Comparison of ENCODE assay signal across 27 cellular contexts in the genomic region with DNA sequence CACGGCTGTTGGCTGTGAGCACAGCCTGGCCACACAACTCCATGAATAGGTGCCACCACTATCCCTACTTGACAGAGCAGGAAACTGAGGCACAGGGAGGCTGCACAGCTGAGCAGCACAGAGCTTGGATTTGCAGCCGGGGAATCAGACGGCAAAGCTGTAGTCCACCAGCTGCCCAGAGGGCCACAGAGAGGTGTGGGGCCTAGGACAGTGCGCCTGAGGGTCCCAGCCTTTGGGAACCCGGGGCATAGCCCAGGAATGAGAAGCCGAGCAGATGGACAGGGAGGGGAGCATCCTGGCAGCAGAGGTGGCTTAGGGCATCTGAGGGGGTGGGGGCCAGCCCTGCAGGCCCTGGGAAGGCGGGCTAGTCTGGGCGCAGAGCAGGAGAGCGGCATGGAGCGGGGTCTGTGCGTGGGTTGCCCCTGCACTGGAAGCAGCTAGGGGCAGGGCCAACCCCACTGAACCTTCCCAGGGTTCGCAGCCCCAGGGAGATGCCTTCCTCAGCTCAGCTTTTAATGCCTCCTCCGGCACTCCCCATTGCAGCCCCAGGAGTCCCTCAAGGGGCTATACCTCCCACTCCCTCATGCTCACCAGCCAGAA. TPM values are rescaled to one million over a fixed set of nuclear protein-coding genes. Genes with fewer than 3 reads are reported as not detected.
DNase-seq lines count a peak whose midpoint lies in the region; ATAC-seq and TF ChIP-seq lines count a peak whose summit lies in the region.
"Had no signal": no experiment of that assay in that cellular context is flagged by ENCODE, and none has a peak within 500 bp of the region (broad histone marks: within the 10 kb centered on the region; RNA-seq: fewer than 3 reads in every experiment).

No MANE protein-coding gene starts in this region.

- no peak overlapping the region for H3K23ac ChIP-seq in H9 (ENCODE audit: insufficient read length, low read depth, low read length)
- peak overlapping the region; percentile 96 for H3K23ac ChIP-seq in mesendoderm (ENCODE audit: low read length)

- H3K4me1 Mint-ChIP-seq in H9 = peaks cover 57 to 65% of the 10 kb centered on the region in 2 experiments

- in situ Hi-C loops in GM13976 (cut with MboI; ENCODE audit: low sequenced_read_pairs, unreplicated experiment) = no loop called here

- H2BK120ac ChIP-seq in H9 (ENCODE audit: low read depth, low read length, poor library complexity, severe bottlenecking) (no peak overlapping the region), mesendoderm (ENCODE audit: low read depth, low read length) (no peak overlapping the region)

- H3K9me3 ChIP-seq in H9 (ENCODE audit: control insufficient read depth, low read depth, low read length) (no peaks in the 10 kb centered on the region), skeletal muscle tissue (ENCODE audit: control insufficient read depth in 3 of 3, low read length in 3 of 3) (no peaks in the 10 kb centered on the region)
- H3K9me3 ChIP-seq: HAP-1, testis had no signal

- no CpG with 5 or more reads among the region's 13 CpGs for WGBS in H9 (ENCODE audit: extremely low coverage, insufficient read length, low lambda C conversion rate)
- no CpG with 5 or more reads among the region's 13 CpGs for WGBS in mesendoderm (ENCODE audit: extremely low coverage, insufficient coverage, low lambda C conversion rate)

- ATAC-seq in Right ventricle myocardium superior (ENCODE audit: poor library complexity) = no peak
- ATAC-seq: activated naive CD4-positive, alpha-beta T cell treated with anti-CD3 and anti-CD28 coated beads, Interleukin-2, amount 50 U/mL, for 72 hours; natural killer cell treated with Interleukin-12 subunit alpha and Interleukin-12 subunit beta and Interleukin-15 and Interleukin-18, amount 100 ng/mL, for 72 hours had no signal

- H3T11ph ChIP-seq in H9 (ENCODE audit: low read length) = no peak overlapping the region

- H3K4me3 ChIP-seq in mesendoderm (ENCODE audit: low read length) (no peak overlapping the region), skeletal muscle tissue (ENCODE audit: low read length in 3 of 3) (no peak overlapping the region)
- H3K4me3 ChIP-seq: HAP-1, K562, SK-N-MC, testis had no signal

- no peak overlapping the region for H3K4me2 ChIP-seq in H9 (ENCODE audit: insufficient read depth, insufficient read length, low read length)
- H3K4me2 ChIP-seq in mesendoderm (ENCODE audit: low read length) = no peak overlapping the region

- intact Hi-C loops in Right ventricle myocardium superior (cut with DNase I) = loop anchor here (10.0 kb wide), 1 partner anchor 54 kb away; no protein-coding TSS in a partner anchor

- peak overlapping the region in 1 of 3 experiments; percentile 53; a peak in 3 of 7 replicates for H3K27ac Mint-ChIP-seq in H9
- H3K27ac Mint-ChIP-seq: activated CD4-positive, alpha-beta memory T cell treated with anti-CD3 and anti-CD28 coated beads for 36 hours; activated T-helper 2 cell treated with anti-CD3 and anti-CD28 coated beads, Interferon-gamma antibody, Interleukin-2, Interleukin-4, amounts not matched to agents 10 μg/mL and 5 μg/mL and 100 μg/mL, durations not matched to agents 14 hours and 24 hours and 36 hours; dendritic cell treated with granulocyte-macrophage colony-stimulating factor and Interleukin-4, amounts not matched to agents 40 ng/mL and 50 ng/mL, for 4 days; natural killer cell treated with Interleukin-12 subunit alpha and Interleukin-12 subunit beta and Interleukin-15 and Interleukin-18, amount 100 ng/mL, for 72 hours; T-helper 1 cell treated with Interleukin-12 subunit alpha and Interleukin-12 subunit beta and Interleukin-4 antibody, amounts not matched to agents 30 μg/mL and 1 μg/mL, for 36 hours had no signal

- H2AK5ac ChIP-seq in H9 (ENCODE audit: insufficient read length, low read length) (no peak overlapping the region), mesendoderm (ENCODE audit: low read length) (peak overlapping the region; percentile 89)

- no peaks in the 10 kb centered on the region for H3K23me2 ChIP-seq in H9 (ENCODE audit: insufficient read length, low read depth, low read length, poor library complexity, severe bottlenecking)

- no peak overlapping the region for H4K8ac ChIP-seq in H9 (replicated peaks; ENCODE audit: insufficient read length, low read depth, low read length)
- no peak overlapping the region for H4K8ac ChIP-seq in mesendoderm (ENCODE audit: low read depth, low read length)

- H2BK5ac ChIP-seq in H9 (ENCODE audit: insufficient read length, low read length) (no peak overlapping the region), mesendoderm (ENCODE audit: low read length) (no peak overlapping the region)

- no peak overlapping the region for H3K27ac ChIP-seq in H9 (ENCODE audit: insufficient read length, low read depth, low read length)
- H3K27ac ChIP-seq in mesendoderm (ENCODE audit: low read depth, low read length) = no peak overlapping the region
- H3K27ac ChIP-seq in skeletal muscle tissue (ENCODE audit: low read depth, low read length) = peak overlapping the region; percentile 84
- H3K27ac ChIP-seq: SK-N-MC had no signal

- H3K36me3 ChIP-seq in mesendoderm (ENCODE audit: control insufficient read depth, insufficient read depth, low read length) (no peaks in the 10 kb centered on the region), skeletal muscle tissue (ENCODE audit: control insufficient read depth in 3 of 3, insufficient read depth in 3 of 3, low read length in 3 of 3) (no peaks in the 10 kb centered on the region)
- H3K36me3 ChIP-seq: HAP-1 had no signal

- TF ChIP-seq CTCF in H9 (conservative IDR thresholded peaks at IDR 0.05) (no peak), GM13976 (IDR thresholded peaks at IDR 0.05; ENCODE audit: borderline replicate concordance, control extremely low read depth, extremely low read depth, insufficient read depth, missing control alignments) (no peak)

- H4K5ac ChIP-seq in H9 (ENCODE audit: insufficient read length, low read depth, low read length) (no peak overlapping the region), mesendoderm (ENCODE audit: low read length) (no peak overlapping the region)

- DNase-seq in H9 = no peak
- peak; percentile 28 for DNase-seq in Right ventricle myocardium superior
- no peak for DNase-seq in mesendoderm
- no peak for DNase-seq in GM13976 (ENCODE audit: low spot score)
- DNase-seq in NCI-H82 (lab: John Stamatoyannopoulos, UW) = no peak
- DNase-seq in activated CD8-positive, alpha-beta memory T cell treated with anti-CD3 and anti-CD28 coated beads, Interleukin-2, amount 50 U/mL, for 4 hours = no peak
- no peak for DNase-seq in COR-L47 (lab: John Stamatoyannopoulos, UW)
- DNase-seq: activated CD4-positive, alpha-beta memory T cell treated with anti-CD3 and anti-CD28 coated beads for 36 hours; activated CD4-positive, CD25-positive, alpha-beta regulatory T cell treated with anti-CD3 and anti-CD28 coated beads, Interleukin-2, amount 50 U/mL, for 72 hours; DMS79; GF-D8; NCI-H1105 treated with DMSO at 0.1 percent for 48 hours; NCI-H1930; NCI-H226; RPMI8226; stimulated activated CD4-positive, alpha-beta T cell treated with anti-CD3 and anti-CD28 coated beads, Interleukin-15, amount 100 ng/mL, for 24 hours; stimulated activated naive CD4-positive, alpha-beta T cell; testis had no signal

- H3K4me1 ChIP-seq in H9 (ENCODE audit: insufficient read depth, low read length) (0 out of 2 replicates have a peak, but pooled peaks cover 2% of the 10 kb centered on the region), mesendoderm (ENCODE audit: control insufficient read depth, low read depth, low read length) (peaks cover 9% of the 10 kb centered on the region), skeletal muscle tissue (ENCODE audit: control insufficient read depth in 3 of 3, insufficient read depth in 3 of 3, low read length in 3 of 3) (peaks cover 28 to 40% (median 39%) of the 10 kb centered on the region in 3 donors)
- H3K4me1 ChIP-seq: testis had no signal

- H2BK20ac ChIP-seq in H9 (ENCODE audit: low read depth, low read length, poor library complexity, severe bottlenecking) = no peak overlapping the region

- no peaks in the 10 kb centered on the region for H3K36me3 Mint-ChIP-seq in H9 (ENCODE audit: insufficient read depth in 1 of 3, low read depth in 3 of 3)
- H3K36me3 Mint-ChIP-seq: activated CD4-positive, alpha-beta memory T cell treated with anti-CD3 and anti-CD28 coated beads for 36 hours; activated naive CD4-positive, alpha-beta T cell treated with anti-CD3 and anti-CD28 coated beads, Interleukin-2, amount 50 U/mL, for 72 hours; natural killer cell treated with Interleukin-12 subunit alpha and Interleukin-12 subunit beta and Interleukin-15 and Interleukin-18, amount 100 ng/mL, for 72 hours had no signal

- no peak overlapping the region for H2AFZ ChIP-seq in H9 (ENCODE audit: low read length)

- H4K20me1 ChIP-seq in H9 (ENCODE audit: control insufficient read depth, insufficient read depth, insufficient read length) = no peaks in the 10 kb centered on the region

- H3K9me3 Mint-ChIP-seq in H9 = no peaks in the 10 kb centered on the region
- H3K9me3 Mint-ChIP-seq: activated CD4-positive, alpha-beta memory T cell treated with anti-CD3 and anti-CD28 coated beads for 36 hours; activated naive CD4-positive, alpha-beta T cell treated with anti-CD3 and anti-CD28 coated beads, Interleukin-2, amount 50 U/mL, for 72 hours; activated T-helper 2 cell treated with anti-CD3 and anti-CD28 coated beads, Interferon-gamma antibody, Interleukin-2, Interleukin-4, amounts not matched to agents 10 μg/mL and 5 μg/mL and 100 μg/mL, durations not matched to agents 14 hours and 24 hours and 36 hours; dendritic cell treated with granulocyte-macrophage colony-stimulating factor and Interleukin-4, amounts not matched to agents 40 ng/mL and 50 ng/mL, for 4 days; natural killer cell treated with Interleukin-12 subunit alpha and Interleukin-12 subunit beta and Interleukin-15 and Interleukin-18, amount 100 ng/mL, for 72 hours; T-helper 1 cell treated with Interleukin-12 subunit alpha and Interleukin-12 subunit beta and Interleukin-4 antibody, amounts not matched to agents 30 μg/mL and 1 μg/mL, for 36 hours had no signal

- no peaks in the 10 kb centered on the region; the same call in none of the 2 replicates for H3K27me3 Mint-ChIP-seq in H9 (ENCODE audit: low read depth)

- no peak overlapping the region for H3K4me3 Mint-ChIP-seq in H9
- H3K4me3 Mint-ChIP-seq: activated CD4-positive, alpha-beta memory T cell treated with anti-CD3 and anti-CD28 coated beads for 36 hours; dendritic cell treated with granulocyte-macrophage colony-stimulating factor and Interleukin-4, amounts not matched to agents 40 ng/mL and 50 ng/mL, for 4 days; natural killer cell treated with Interleukin-12 subunit alpha and Interleukin-12 subunit beta and Interleukin-15 and Interleukin-18, amount 100 ng/mL, for 72 hours; T-helper 1 cell treated with Interleukin-12 subunit alpha and Interleukin-12 subunit beta and Interleukin-4 antibody, amounts not matched to agents 30 μg/mL and 1 μg/mL, for 36 hours had no signal

- H3K4ac ChIP-seq in H9 (ENCODE audit: low read depth, low read length) (no peak overlapping the region), mesendoderm (ENCODE audit: low read depth, low read length) (no peak overlapping the region)

- no peak overlapping the region for H2BK12ac ChIP-seq in H9 (ENCODE audit: insufficient read length, low read depth, low read length)

- no peak overlapping the region for H3K56ac ChIP-seq in H9 (ENCODE audit: insufficient read length, low read depth, low read length)
- peak overlapping the region; percentile 58 for H3K56ac ChIP-seq in mesendoderm (ENCODE audit: low read length)

- 0 out of 2 replicates have a peak overlapping the region, but pooled peaks have one; percentile 27 for H3K14ac ChIP-seq in H9 (ENCODE audit: insufficient read depth, low read length)

- no peak overlapping the region for H3K18ac ChIP-seq in H9 (ENCODE audit: insufficient read length, low read depth, low read length)
- peak overlapping the region; percentile 15 for H3K18ac ChIP-seq in mesendoderm (ENCODE audit: low read length)

- no peak overlapping the region for H4K91ac ChIP-seq in H9 (ENCODE audit: insufficient read length, low read depth, low read length)

- H2BK15ac ChIP-seq in H9 (ENCODE audit: low read depth, low read length) (no peak overlapping the region), mesendoderm (replicated peaks; ENCODE audit: low read depth) (no peak overlapping the region)

- no peaks in the 10 kb centered on the region for H3K27me3 ChIP-seq in H9 (ENCODE audit: insufficient read depth, low read length)
- no peaks in the 10 kb centered on the region for H3K27me3 ChIP-seq in mesendoderm (ENCODE audit: insufficient read depth, low read length, poor library complexity)
- peaks cover 0 to 12% (median 2%) of the 10 kb centered on the region in 3 donors for H3K27me3 ChIP-seq in skeletal muscle tissue (ENCODE audit: control insufficient read depth in 3 of 3, insufficient read depth in 3 of 3, low read length in 3 of 3)
- H3K27me3 ChIP-seq: testis had no signal

- no peaks in the 10 kb centered on the region for H3K79me1 ChIP-seq in H9 (ENCODE audit: insufficient read depth, low read depth, low read length, poor library complexity, severe bottlenecking)
- H3K79me1 ChIP-seq in mesendoderm (ENCODE audit: low read length) = no peaks in the 10 kb centered on the region

- H3K9ac ChIP-seq in H9 (ENCODE audit: extremely low read depth, insufficient read length, low read length) (no peak overlapping the region), mesendoderm (ENCODE audit: low read length) (no peak overlapping the region), skeletal muscle tissue (ENCODE audit: low read depth in 1 of 3, low read length in 3 of 3) (no peak overlapping the region)

- H3K79me2 ChIP-seq in H9 (ENCODE audit: insufficient read depth, low read length) (no peaks in the 10 kb centered on the region), mesendoderm (ENCODE audit: control insufficient read depth, insufficient read depth, low read length) (no peaks in the 10 kb centered on the region)

RNA-seq across cellular contexts. Expression of gene COL18A1, which starts 46.2 kb away (rescaled TPM):
- total RNA-seq in H9 (2021) = 232 and 234 TPM in 2 replicates
- total RNA-seq in Right ventricle myocardium superior = 44.2 TPM
- 84.0 TPM for polyA plus RNA-seq in mesendoderm (2013, experiment 1 of 2)
- polyA plus RNA-seq in mesendoderm (2013, experiment 2 of 2) = 85.5 TPM
- 59.0 TPM for total RNA-seq in skeletal muscle tissue
